Comparison of ENCODE assay signal across 18 cellular contexts in genomic region chr4:10831727-10832408, GRCh38.
A peak's percentile ranks its signal among the peaks of the same experiment; 100 is the strongest.
DNase-seq lines count a peak whose midpoint lies in the region; ATAC-seq, FAIRE-seq and TF ChIP-seq lines count a peak whose summit lies in the region.
"Had no signal": no experiment of that assay in that cellular context is flagged by ENCODE, and none has a peak within 500 bp of the region (broad histone marks: within the 10 kb centered on the region; RNA-seq: fewer than 3 reads in every experiment).

No MANE protein-coding gene starts in this region.

- H3K4me3 ChIP-seq in astrocyte of the spinal cord (ENCODE audit: low read depth, low read length): no peak overlapping the region
- H3K4me3 ChIP-seq: BLaER1 treated with 17β-estradiol and CSF1 and Interleukin-3, amounts not matched to agents 10 nM and 100 nM; GM12878; GM23248; K562; MG63 had no signal

- H3K27me3 Mint-ChIP-seq in memory B cell: no peaks in the 10 kb centered on the region

- peak overlapping the region; percentile 5 for H3K27ac Mint-ChIP-seq in memory B cell
- H3K27ac Mint-ChIP-seq: HFFc6 had no signal

- no peak overlapping the region for H3K4me3 Mint-ChIP-seq in memory B cell
- H3K4me3 Mint-ChIP-seq: HFFc6 had no signal

- no peaks in the 10 kb centered on the region for H3K9me3 Mint-ChIP-seq in memory B cell

- in situ Hi-C loops in astrocyte of the spinal cord (cut with HindIII; ENCODE audit: low sequenced_read_pairs): no loop called here

- ATAC-seq in memory B cell (ENCODE audit: low read depth) (no peak), GM18502 (IDR thresholded peaks at IDR 0.05; ENCODE audit: poor library complexity, unreplicated experiment) (no peak), HG02588 (IDR thresholded peaks at IDR 0.05; ENCODE audit: unreplicated experiment) (no peak)
- ATAC-seq: GM12878, K562 had no signal

- H3K36me3 Mint-ChIP-seq in memory B cell: peaks cover 4% of the 10 kb centered on the region

- FAIRE-seq in GM12891 (lab: Jason Lieb, UNC): peak; percentile 59
- FAIRE-seq: GM12878, K562 had no signal

- H3K4me1 Mint-ChIP-seq in memory B cell: peaks cover 17% of the 10 kb centered on the region

- DNase-seq in DMS 273 (lab: John Stamatoyannopoulos, UW; ENCODE audit: unreplicated experiment): peak; percentile 40
- DNase-seq in DMS 273 treated with DMSO at 0.1 percent for 48 hours (lab: John Stamatoyannopoulos, UW): no peak
- no peak for DNase-seq in GM12891 (ENCODE audit: insufficient read length, low spot score)
- DNase-seq in astrocyte of the spinal cord (ENCODE audit: low read depth, low spot score): peak; percentile 5
- DNase-seq in memory B cell (ENCODE audit: low spot score in 2 of 2): no peak
- no peak for DNase-seq in GOT3 (lab: John Stamatoyannopoulos, UW)
- DNase-seq: DMS79, GM23248, HFFc6, MG63, NCI-H1105 treated with DMSO at 0.1 percent for 48 hours, NCI-H2029, SHP77 treated with DMSO at 0.1 percent for 48 hours had no signal

- no peak for TF ChIP-seq POLR2A in GM12891 (IDR thresholded peaks at IDR 0.05; ENCODE audit: low read depth, low read length)

- TF ChIP-seq CTCF in astrocyte of the spinal cord (IDR thresholded peaks at IDR 0.05; ENCODE audit: low read depth, low read length): no peak

TF ChIP-seq in GM12891, 5 proteins besides CTCF, POLR2A, EP300 and RAD21:
- TF ChIP-seq POLR2AphosphoS5 (IDR thresholded peaks at IDR 0.05; ENCODE audit: low read depth, low read length) (no peak), PAX5 (IDR thresholded peaks at IDR 0.05; ENCODE audit: insufficient read depth, low read length, severe bottlenecking) (no peak), TAF1 (IDR thresholded peaks at IDR 0.05; ENCODE audit: low read depth, low read length) (no peak), SPI1 (IDR thresholded peaks at IDR 0.05; ENCODE audit: low read depth, low read length) (no peak), POU2F2 (IDR thresholded peaks at IDR 0.05; ENCODE audit: low read depth, low read length) (no peak)
TF ChIP-seq in GM12891: peak in this region for 0.

Comparison
In these comparisons a context has a peak if more than half of its experiments do, and no peak if none do; other contexts are left out.
1. DNase-seq: peak in DMS 273 (single experiment) and astrocyte of the spinal cord (single experiment); none in DMS 273 treated with DMSO at 0.1 percent for 48 hours (single experiment), GM12891 (single experiment), memory B cell (0 of 2) and GOT3 (single experiment).